ENCODE assay signal across 1 cellular context in the genomic region with DNA sequence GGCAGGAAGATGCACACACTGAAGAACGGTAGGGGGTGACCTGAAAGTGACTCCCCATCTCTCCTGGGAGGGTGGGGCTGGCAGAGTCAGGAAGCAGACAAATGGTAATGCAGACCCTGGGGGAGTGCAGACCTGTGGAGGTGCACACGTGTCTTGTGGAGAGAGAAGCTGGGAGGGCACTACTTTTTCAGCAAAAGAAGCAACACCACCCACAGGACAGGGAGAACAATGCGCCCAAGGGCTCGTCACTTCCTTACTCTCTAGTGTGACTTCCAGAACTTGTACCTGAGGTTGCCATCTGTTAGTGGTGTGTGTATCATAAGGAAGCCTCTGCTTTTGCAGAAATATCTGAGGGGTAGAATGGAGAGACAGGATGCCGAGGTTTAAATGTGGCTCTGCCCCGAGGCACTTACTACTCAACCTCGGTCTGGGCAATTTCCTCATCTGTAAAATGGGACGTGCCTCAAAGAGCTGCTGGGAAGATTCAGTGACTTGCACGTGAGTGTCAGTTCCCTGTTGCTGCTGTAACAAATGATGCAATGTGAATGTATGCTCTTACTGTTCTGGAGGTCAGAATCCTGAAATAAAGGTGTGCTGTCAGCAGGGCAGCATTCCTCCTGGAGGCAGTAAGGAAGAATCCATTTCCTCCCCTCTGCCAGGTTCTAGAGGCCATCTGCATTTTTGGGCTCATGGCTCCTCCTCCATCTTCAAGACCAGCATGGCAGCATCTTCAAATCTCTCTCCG.
TF ChIP-seq lines count a peak whose summit lies in the region.

No MANE protein-coding gene starts in this region.

TF ChIP-seq in H1, 55 proteins besides CTCF, POLR2A, EP300 and RAD21 (continued from another document):
- TF ChIP-seq, protein P1, sequence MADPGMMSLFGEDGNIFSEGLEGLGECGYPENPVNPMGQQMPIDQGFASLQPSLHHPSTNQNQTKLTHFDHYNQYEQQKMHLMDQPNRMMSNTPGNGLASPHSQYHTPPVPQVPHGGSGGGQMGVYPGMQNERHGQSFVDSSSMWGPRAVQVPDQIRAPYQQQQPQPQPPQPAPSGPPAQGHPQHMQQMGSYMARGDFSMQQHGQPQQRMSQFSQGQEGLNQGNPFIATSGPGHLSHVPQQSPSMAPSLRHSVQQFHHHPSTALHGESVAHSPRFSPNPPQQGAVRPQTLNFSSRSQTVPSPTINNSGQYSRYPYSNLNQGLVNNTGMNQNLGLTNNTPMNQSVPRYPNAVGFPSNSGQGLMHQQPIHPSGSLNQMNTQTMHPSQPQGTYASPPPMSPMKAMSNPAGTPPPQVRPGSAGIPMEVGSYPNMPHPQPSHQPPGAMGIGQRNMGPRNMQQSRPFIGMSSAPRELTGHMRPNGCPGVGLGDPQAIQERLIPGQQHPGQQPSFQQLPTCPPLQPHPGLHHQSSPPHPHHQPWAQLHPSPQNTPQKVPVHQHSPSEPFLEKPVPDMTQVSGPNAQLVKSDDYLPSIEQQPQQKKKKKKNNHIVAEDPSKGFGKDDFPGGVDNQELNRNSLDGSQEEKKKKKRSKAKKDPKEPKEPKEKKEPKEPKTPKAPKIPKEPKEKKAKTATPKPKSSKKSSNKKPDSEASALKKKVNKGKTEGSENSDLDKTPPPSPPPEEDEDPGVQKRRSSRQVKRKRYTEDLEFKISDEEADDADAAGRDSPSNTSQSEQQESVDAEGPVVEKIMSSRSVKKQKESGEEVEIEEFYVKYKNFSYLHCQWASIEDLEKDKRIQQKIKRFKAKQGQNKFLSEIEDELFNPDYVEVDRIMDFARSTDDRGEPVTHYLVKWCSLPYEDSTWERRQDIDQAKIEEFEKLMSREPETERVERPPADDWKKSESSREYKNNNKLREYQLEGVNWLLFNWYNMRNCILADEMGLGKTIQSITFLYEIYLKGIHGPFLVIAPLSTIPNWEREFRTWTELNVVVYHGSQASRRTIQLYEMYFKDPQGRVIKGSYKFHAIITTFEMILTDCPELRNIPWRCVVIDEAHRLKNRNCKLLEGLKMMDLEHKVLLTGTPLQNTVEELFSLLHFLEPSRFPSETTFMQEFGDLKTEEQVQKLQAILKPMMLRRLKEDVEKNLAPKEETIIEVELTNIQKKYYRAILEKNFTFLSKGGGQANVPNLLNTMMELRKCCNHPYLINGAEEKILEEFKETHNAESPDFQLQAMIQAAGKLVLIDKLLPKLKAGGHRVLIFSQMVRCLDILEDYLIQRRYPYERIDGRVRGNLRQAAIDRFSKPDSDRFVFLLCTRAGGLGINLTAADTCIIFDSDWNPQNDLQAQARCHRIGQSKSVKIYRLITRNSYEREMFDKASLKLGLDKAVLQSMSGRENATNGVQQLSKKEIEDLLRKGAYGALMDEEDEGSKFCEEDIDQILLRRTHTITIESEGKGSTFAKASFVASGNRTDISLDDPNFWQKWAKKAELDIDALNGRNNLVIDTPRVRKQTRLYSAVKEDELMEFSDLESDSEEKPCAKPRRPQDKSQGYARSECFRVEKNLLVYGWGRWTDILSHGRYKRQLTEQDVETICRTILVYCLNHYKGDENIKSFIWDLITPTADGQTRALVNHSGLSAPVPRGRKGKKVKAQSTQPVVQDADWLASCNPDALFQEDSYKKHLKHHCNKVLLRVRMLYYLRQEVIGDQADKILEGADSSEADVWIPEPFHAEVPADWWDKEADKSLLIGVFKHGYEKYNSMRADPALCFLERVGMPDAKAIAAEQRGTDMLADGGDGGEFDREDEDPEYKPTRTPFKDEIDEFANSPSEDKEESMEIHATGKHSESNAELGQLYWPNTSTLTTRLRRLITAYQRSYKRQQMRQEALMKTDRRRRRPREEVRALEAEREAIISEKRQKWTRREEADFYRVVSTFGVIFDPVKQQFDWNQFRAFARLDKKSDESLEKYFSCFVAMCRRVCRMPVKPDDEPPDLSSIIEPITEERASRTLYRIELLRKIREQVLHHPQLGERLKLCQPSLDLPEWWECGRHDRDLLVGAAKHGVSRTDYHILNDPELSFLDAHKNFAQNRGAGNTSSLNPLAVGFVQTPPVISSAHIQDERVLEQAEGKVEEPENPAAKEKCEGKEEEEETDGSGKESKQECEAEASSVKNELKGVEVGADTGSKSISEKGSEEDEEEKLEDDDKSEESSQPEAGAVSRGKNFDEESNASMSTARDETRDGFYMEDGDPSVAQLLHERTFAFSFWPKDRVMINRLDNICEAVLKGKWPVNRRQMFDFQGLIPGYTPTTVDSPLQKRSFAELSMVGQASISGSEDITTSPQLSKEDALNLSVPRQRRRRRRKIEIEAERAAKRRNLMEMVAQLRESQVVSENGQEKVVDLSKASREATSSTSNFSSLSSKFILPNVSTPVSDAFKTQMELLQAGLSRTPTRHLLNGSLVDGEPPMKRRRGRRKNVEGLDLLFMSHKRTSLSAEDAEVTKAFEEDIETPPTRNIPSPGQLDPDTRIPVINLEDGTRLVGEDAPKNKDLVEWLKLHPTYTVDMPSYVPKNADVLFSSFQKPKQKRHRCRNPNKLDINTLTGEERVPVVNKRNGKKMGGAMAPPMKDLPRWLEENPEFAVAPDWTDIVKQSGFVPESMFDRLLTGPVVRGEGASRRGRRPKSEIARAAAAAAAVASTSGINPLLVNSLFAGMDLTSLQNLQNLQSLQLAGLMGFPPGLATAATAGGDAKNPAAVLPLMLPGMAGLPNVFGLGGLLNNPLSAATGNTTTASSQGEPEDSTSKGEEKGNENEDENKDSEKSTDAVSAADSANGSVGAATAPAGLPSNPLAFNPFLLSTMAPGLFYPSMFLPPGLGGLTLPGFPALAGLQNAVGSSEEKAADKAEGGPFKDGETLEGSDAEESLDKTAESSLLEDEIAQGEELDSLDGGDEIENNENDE (IDR thresholded peaks at IDR 0.05; ENCODE audit: insufficient replicate concordance, low read length) = no peak
- TF ChIP-seq RNF2 (IDR thresholded peaks at IDR 0.05; ENCODE audit: borderline replicate concordance, low read depth, low read length, missing control alignments, poor library complexity, severe bottlenecking) (no peak), HDAC6 (IDR thresholded peaks at IDR 0.05; ENCODE audit: low read depth, low read length) (no peak), HDAC2 (IDR thresholded peaks at IDR 0.05; ENCODE audit: borderline replicate concordance in 1 of 2, low read depth in 2 of 2, low read length in 2 of 2) (no peak), SIRT6 (IDR thresholded peaks at IDR 0.05; ENCODE audit: low read length) (no peak), CHD1 (IDR thresholded peaks at IDR 0.05; ENCODE audit: low read depth, low read length) (no peak), EGR1 (IDR thresholded peaks at IDR 0.05; ENCODE audit: borderline replicate concordance, low read depth, low read length) (no peak)
